In genomic region chr2:72147303-72147970, GRCh38 we compare ENCODE assay signal across 8 cellular contexts. TPM values are rescaled to one million over a fixed set of nuclear protein-coding genes. Genes with fewer than 3 reads are reported as not detected.
DNase-seq lines count a peak whose midpoint lies in the region; ATAC-seq and TF ChIP-seq lines count a peak whose summit lies in the region.

CYP26B1 (minus strand) TSS chr2:72147862; CDS start chr2:72147834, 28 bp downstream.

- peaks cover 98% of the 10 kb centered on the region for H3K27me3 ChIP-seq in iPS-20b (ENCODE audit: insufficient read depth, low read length)
- peaks cover 86% of the 10 kb centered on the region for H3K27me3 ChIP-seq in smooth muscle cell (ENCODE audit: low read depth)

- H3K27ac Mint-ChIP-seq in activated CD4-positive, alpha-beta T cell treated with anti-CD3 and anti-CD28 coated beads, Interleukin-2, amount 10 ng/mL, durations not matched to agents 7 days and 5 days, result peak within 1 kb of the TSS; percentile 78

- no peak for TF ChIP-seq CTCF in smooth muscle cell (IDR thresholded peaks at IDR 0.05; ENCODE audit: borderline replicate concordance, insufficient read depth, poor library complexity, severe bottlenecking)

- H3K36me3 ChIP-seq in iPS-20b (ENCODE audit: insufficient read depth, low read depth, low read length) (no peaks in the 10 kb centered on the region), smooth muscle cell (ENCODE audit: low read depth) (no peaks in the 10 kb centered on the region)

- no peaks in the 10 kb centered on the region for H3K9me3 Mint-ChIP-seq in activated CD4-positive, alpha-beta T cell treated with anti-CD3 and anti-CD28 coated beads, Interleukin-2, amount 10 ng/mL, durations not matched to agents 7 days and 5 days

- peaks cover 7% of the 10 kb centered on the region for H3K36me3 Mint-ChIP-seq in activated CD4-positive, alpha-beta T cell treated with anti-CD3 and anti-CD28 coated beads, Interleukin-2, amount 10 ng/mL, durations not matched to agents 7 days and 5 days (ENCODE audit: low read depth)

- peaks cover 30% of the 10 kb centered on the region for H3K4me1 Mint-ChIP-seq in activated CD4-positive, alpha-beta T cell treated with anti-CD3 and anti-CD28 coated beads, Interleukin-2, amount 10 ng/mL, durations not matched to agents 7 days and 5 days

- peaks cover 72% of the 10 kb centered on the region for H3K27me3 Mint-ChIP-seq in activated CD4-positive, alpha-beta T cell treated with anti-CD3 and anti-CD28 coated beads, Interleukin-2, amount 10 ng/mL, durations not matched to agents 7 days and 5 days

- no peaks in the 10 kb centered on the region for H3K79me2 ChIP-seq in smooth muscle cell (ENCODE audit: low read depth)

- H2AFZ ChIP-seq in smooth muscle cell (ENCODE audit: low read depth), result no peak within 1 kb of the TSS

- peak within 1 kb of the TSS; percentile 91 for H3K4me2 ChIP-seq in smooth muscle cell

- no peak for DNase-seq in activated CD4-positive, alpha-beta T cell treated with anti-CD3 and anti-CD28 coated beads, Interleukin-2, amount 10 ng/mL, durations not matched to agents 7 days and 5 days
- no peak for DNase-seq in activated CD4-positive, alpha-beta T cell treated with anti-CD3 and anti-CD28 coated beads, Interleukin-2, amount 50 U/mL, for 4 hours
- no peak for DNase-seq in smooth muscle cell (lab: John Stamatoyannopoulos, UW; ENCODE audit: unreplicated experiment)

- 1 to 2% (median 2%) methylated on average over 52 to 69 of the region's 69 CpGs for WGBS in adipose tissue, 3 donors
- WGBS in smooth muscle cell (ENCODE audit: low lambda C conversion rate), result under 1% methylated on average over 41 of the region's 69 CpGs

- no peaks in the 10 kb centered on the region for H4K20me1 ChIP-seq in smooth muscle cell (ENCODE audit: low read depth)

- no peak within 1 kb of the TSS for H3K9ac ChIP-seq in iPS-20b (ENCODE audit: low read depth, low read length)
- no peak within 1 kb of the TSS for H3K9ac ChIP-seq in smooth muscle cell (ENCODE audit: low read depth)

- no peak within 1 kb of the TSS for H3K27ac ChIP-seq in adipose tissue (ENCODE audit: low read depth, low read length)
- H3K27ac ChIP-seq in iPS-20b (ENCODE audit: low read length), result no peak within 1 kb of the TSS
- H3K27ac ChIP-seq in smooth muscle cell (ENCODE audit: low read depth), result no peak within 1 kb of the TSS

- POLR2A ChIA-PET in activated CD4-positive, alpha-beta T cell treated with anti-CD3 and anti-CD28 coated beads, Interleukin-2, amount 10 ng/mL, durations not matched to agents 7 days and 5 days (lab: Charles Lee), result no interaction called here

- peaks cover 15% of the 10 kb centered on the region; the same call in 1 of the 2 replicates for H3K4me1 ChIP-seq in iPS-20b (ENCODE audit: insufficient read depth, low read length)
- peaks cover 61% of the 10 kb centered on the region for H3K4me1 ChIP-seq in smooth muscle cell (ENCODE audit: low read depth)

- H3K9me3 ChIP-seq in iPS-20b (ENCODE audit: insufficient read depth, low read depth, low read length) (peaks cover 7% of the 10 kb centered on the region; the same call in 1 of the 2 replicates), smooth muscle cell (replicated peaks; ENCODE audit: low read depth) (no peaks in the 10 kb centered on the region)

- no peak for ATAC-seq in HG03520 (IDR thresholded peaks at IDR 0.05; ENCODE audit: unreplicated experiment)
- ATAC-seq in GM21528 (IDR thresholded peaks at IDR 0.05; ENCODE audit: low FRiP score, unreplicated experiment), result no peak
- ATAC-seq in HG03097 (IDR thresholded peaks at IDR 0.05; ENCODE audit: low FRiP score, unreplicated experiment), result no peak

- H3K4me3 Mint-ChIP-seq in activated CD4-positive, alpha-beta T cell treated with anti-CD3 and anti-CD28 coated beads, Interleukin-2, amount 10 ng/mL, durations not matched to agents 7 days and 5 days, result peak within 1 kb of the TSS; percentile 63

- CTCF ChIA-PET in activated CD4-positive, alpha-beta T cell treated with anti-CD3 and anti-CD28 coated beads, Interleukin-2, amount 10 ng/mL, durations not matched to agents 7 days and 5 days (lab: Charles Lee), result no interaction called here

- no peaks in the 10 kb centered on the region for H3F3A ChIP-seq in smooth muscle cell (ENCODE audit: low read depth)

- peak within 1 kb of the TSS; percentile 73 for H3K4me3 ChIP-seq in iPS-20b (ENCODE audit: low read length)
- peak within 1 kb of the TSS; percentile 54 for H3K4me3 ChIP-seq in smooth muscle cell

RNA-seq across cellular contexts. Expression of gene CYP26B1, which starts in this region (rescaled TPM):
- total RNA-seq in activated CD4-positive, alpha-beta T cell treated with anti-CD3 and anti-CD28 coated beads, Interleukin-2, amount 10 ng/mL, durations not matched to agents 7 days and 5 days, result not detected
- polyA plus RNA-seq in adipose tissue (10 to 100 TPM in 2 of 3 donors, 1 to 10 TPM in 1; 1.9 to 17.4 (median 14.3) TPM), smooth muscle cell (0.48 and 0.93 TPM in 2 replicates)
- 1.1 and 2.4 TPM in 2 replicates for total RNA-seq in smooth muscle cell
